ENCODE assay signal across 1 cellular context in genomic region chr17:32103476-32104113, GRCh38.
TF ChIP-seq lines count a peak whose summit lies in the region.

No MANE protein-coding gene starts in this region.

TF ChIP-seq in SK-N-SH treated with all-trans-retinoic acid at 6 μM for 48 hours, 23 proteins besides CTCF, POLR2A, EP300 and RAD21 (continued from another document):
- TF ChIP-seq PATZ1 (CRISPR knock-in tag; IDR thresholded peaks at IDR 0.05; ENCODE audit: borderline replicate concordance), result no peak
- TF ChIP-seq ISL1 (CRISPR knock-in tag; IDR thresholded peaks at IDR 0.05), result no peak
- TF ChIP-seq ARNTL (CRISPR knock-in tag; IDR thresholded peaks at IDR 0.05; ENCODE audit: borderline replicate concordance, low read depth), result no peak
- no peak for TF ChIP-seq OSR1 (CRISPR knock-in tag; IDR thresholded peaks at IDR 0.05)
- no peak for TF ChIP-seq CREB5 (CRISPR knock-in tag; IDR thresholded peaks at IDR 0.05; ENCODE audit: low read depth)
- TF ChIP-seq CSRNP3 (CRISPR knock-in tag; IDR thresholded peaks at IDR 0.05), result no peak
- TF ChIP-seq ZNF565 (CRISPR knock-in tag; conservative IDR thresholded peaks at IDR 0.05; ENCODE audit: low read depth), result no peak
